ENCODE assay signal across 8 cellular contexts in genomic region chr6:29722773-29723665, GRCh38. TPM values are rescaled to one million over a fixed set of nuclear protein-coding genes. Genes with fewer than 3 reads are reported as not detected.
DNase-seq lines count a peak whose midpoint lies in the region; ATAC-seq and TF ChIP-seq lines count a peak whose summit lies in the region.

Gene HLA-F, plus strand, starts transcription at chr6:29723434. Its CDS starts 30 bp downstream, at chr6:29723464.

- H3K4me1 Mint-ChIP-seq in activated naive CD8-positive, alpha-beta T cell (ENCODE audit: low read depth) = peaks cover 53% of the 10 kb centered on the region

- TF ChIP-seq CTCF in osteoblast (IDR thresholded peaks at IDR 0.05; ENCODE audit: extremely low read depth, low read depth, low read length) = no peak
- no peak for TF ChIP-seq CTCF in suprapubic skin (IDR thresholded peaks at IDR 0.05)

- H3K4me3 ChIP-seq in osteoblast (ENCODE audit: insufficient read depth, low read length) (peak within 1 kb of the TSS; percentile 84), suprapubic skin (peak within 1 kb of the TSS; percentile 75)

- peaks cover 6% of the 10 kb centered on the region for H4K20me1 ChIP-seq in osteoblast (ENCODE audit: insufficient read depth, low read length)

- H3K79me2 ChIP-seq in osteoblast (ENCODE audit: insufficient read depth, low read length) = no peaks in the 10 kb centered on the region

- H3K36me3 ChIP-seq in osteoblast (ENCODE audit: insufficient read depth, low read length) (no peaks in the 10 kb centered on the region), suprapubic skin (peaks cover 16% of the 10 kb centered on the region)

- no peaks in the 10 kb centered on the region for H3K9me3 Mint-ChIP-seq in activated naive CD8-positive, alpha-beta T cell (ENCODE audit: low read depth)

- TF ChIP-seq EP300 in suprapubic skin (IDR thresholded peaks at IDR 0.05) = no peak

- H3K27ac Mint-ChIP-seq in activated naive CD8-positive, alpha-beta T cell = peak within 1 kb of the TSS; percentile 95

- H3K27me3 Mint-ChIP-seq in activated naive CD8-positive, alpha-beta T cell = no peaks in the 10 kb centered on the region

- ATAC-seq in GM19395 (IDR thresholded peaks at IDR 0.05; ENCODE audit: unreplicated experiment) = peak; percentile 89
- peak; percentile 89 for ATAC-seq in HG03521 (IDR thresholded peaks at IDR 0.05; ENCODE audit: unreplicated experiment)

- H3K4me1 ChIP-seq in osteoblast (ENCODE audit: insufficient read depth, low read length) = no peaks in the 10 kb centered on the region
- peaks cover 22% of the 10 kb centered on the region for H3K4me1 ChIP-seq in suprapubic skin

- H3K27ac ChIP-seq in osteoblast (ENCODE audit: low read depth, low read length) = peak within 1 kb of the TSS; percentile 47
- H3K27ac ChIP-seq in suprapubic skin = peak within 1 kb of the TSS; percentile 85

- H3K27me3 ChIP-seq in osteoblast (ENCODE audit: insufficient read depth, low read length) (no peaks in the 10 kb centered on the region), suprapubic skin (no peaks in the 10 kb centered on the region)

- peaks cover 22% of the 10 kb centered on the region for H3K36me3 Mint-ChIP-seq in activated naive CD8-positive, alpha-beta T cell

- H3K4me3 Mint-ChIP-seq in activated naive CD8-positive, alpha-beta T cell = peak within 1 kb of the TSS; percentile 94

- peak in 1 of 2 donors; percentile 21 for TF ChIP-seq POLR2A in suprapubic skin (IDR thresholded peaks at IDR 0.05)

- WGBS in suprapubic skin = 2% methylated on average over 33 of the region's 33 CpGs

- DNase-seq in CD1c-positive myeloid dendritic cell (ENCODE audit: extremely low spot score) (peak; percentile 96), SK-N-DZ (ENCODE audit: low spot score) (peak; percentile 8), head of caudate nucleus (peak; percentile 73 to 96 (median 88)), osteoblast (ENCODE audit: insufficient read length, low spot score, missing footprints) (peak; percentile 98), suprapubic skin (ENCODE audit: low spot score in 2 of 2) (peak; percentile 90 to 94)

- H3K9me3 ChIP-seq in osteoblast (ENCODE audit: low read depth, low read length) (no peaks in the 10 kb centered on the region), suprapubic skin (no peaks in the 10 kb centered on the region)

- H2AFZ ChIP-seq in osteoblast (ENCODE audit: low read length) = peak within 1 kb of the TSS; percentile 85

- intact Hi-C loops in head of caudate nucleus (cut with DNase I) = no loop called here

- H3K4me2 ChIP-seq in osteoblast (ENCODE audit: insufficient read depth, low read length) = peak within 1 kb of the TSS; percentile 79

RNA-seq across cellular contexts. Expression of gene HLA-F, which starts in this region (rescaled TPM):
- not detected in 2 replicates for polyA plus RNA-seq in SK-N-DZ (2014; cell fraction: cytosol; rRNA removed)
- not detected in 2 replicates for polyA plus RNA-seq in SK-N-DZ (2014; cell fraction: nucleus; rRNA removed)
- total RNA-seq in osteoblast (30.4 and 44.2 TPM in 2 replicates), suprapubic skin (100 to 1,000 TPM in 1 of 4 donors, 10 to 100 TPM in 3; 25.6 to 162 (median 62.2) TPM)

Comparison
In these comparisons a context has a peak if more than half of its experiments do, and no peak if none do; other contexts are left out.
1. Peak in every context shown above with its lines: DNase-seq, ATAC-seq, H3K4me3 ChIP-seq and H3K27ac ChIP-seq.
2. DNase-seq: peak in every context shown above with its lines; median percentile 98 in osteoblast; 96 in CD1c-positive myeloid dendritic cell; 92 in suprapubic skin; 88 in head of caudate nucleus; 8 in SK-N-DZ.